ENCODE assay signal across 8 cellular contexts in the genomic region with DNA sequence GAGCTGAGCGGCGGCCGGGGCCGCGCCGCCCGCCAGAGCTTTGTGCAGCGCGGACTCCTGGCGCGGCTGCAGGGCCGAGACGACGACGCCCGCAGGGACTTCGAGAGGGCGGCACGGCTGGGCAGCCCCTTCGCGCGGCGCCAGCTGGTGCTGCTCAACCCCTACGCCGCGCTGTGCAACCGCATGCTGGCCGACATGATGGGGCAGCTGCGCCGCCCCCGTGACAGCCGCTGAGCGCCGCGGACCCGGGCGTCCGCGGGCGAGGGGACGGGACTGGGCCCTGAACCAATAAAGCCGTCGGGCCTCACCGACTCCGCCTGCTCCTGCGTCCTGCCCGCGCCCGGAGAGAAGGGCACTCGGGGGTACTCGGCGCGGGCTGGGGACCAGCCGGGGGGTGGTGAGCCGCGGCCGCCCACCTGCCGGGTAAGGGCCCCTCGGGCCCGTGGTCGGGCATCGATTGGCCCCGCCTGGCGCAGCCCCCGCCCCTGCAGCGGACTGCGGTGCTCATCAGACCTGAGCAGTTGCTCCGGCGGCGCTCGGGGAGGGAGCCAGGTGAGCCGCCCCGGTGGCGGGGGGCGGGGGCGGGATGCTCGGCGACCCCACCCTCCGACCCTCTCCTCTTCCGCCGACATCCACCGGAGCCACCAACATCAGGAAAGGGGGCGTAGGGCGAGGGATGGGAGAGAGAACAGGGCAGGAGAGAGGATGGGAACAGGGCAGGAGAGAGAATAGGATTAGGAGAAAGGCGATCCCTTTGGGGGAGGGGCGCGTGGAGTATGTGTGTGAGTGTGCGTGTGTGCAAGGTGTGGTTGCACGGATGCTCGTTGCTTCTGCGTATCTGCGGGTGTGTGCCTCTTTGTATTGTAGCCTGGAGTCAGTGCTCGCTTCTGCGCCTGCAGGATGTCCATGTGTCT. TPM values are rescaled to one million over a fixed set of nuclear protein-coding genes. Genes with fewer than 3 reads are reported as not detected.
DNase-seq lines count a peak whose midpoint lies in the region; ATAC-seq lines count a peak whose summit lies in the region.

Gene TMEM25, plus strand, starts transcription at position 510 of the 914 bp plus-strand sequence. CDS start 610 bp downstream, outside the sequence.

- DNase-seq in DMS79 treated with DMSO at 0.1 percent for 48 hours (lab: John Stamatoyannopoulos, UW) (peak; percentile 84), NCI-H146 (lab: John Stamatoyannopoulos, UW) (peak; percentile 79), left colon (peak; percentile 57 to 76), NCI-H1694 (lab: John Stamatoyannopoulos, UW) (no peak)
- DNase-seq in activated CD4-positive, alpha-beta T cell treated with anti-CD3 and anti-CD28 coated beads for 1 hour, result peak; percentile 58
- peak; percentile 45 to 75 (median 60) for DNase-seq in stimulated activated CD4-positive, alpha-beta T cell treated with anti-CD3 and anti-CD28 coated beads, Interleukin-1b, Interleukin-23, amount 100 ng/mL, for 24 hours (ENCODE audit: low read depth in 4 of 4, low spot score in 1 of 4)

- peak; percentile 82 for ATAC-seq in GM21723 (IDR thresholded peaks at IDR 0.05; ENCODE audit: unreplicated experiment)
- peak; percentile 70 for ATAC-seq in left colon

- H3K27ac ChIP-seq in cingulate gyrus (ENCODE audit: low read depth, low read length), result peak within 1 kb of the TSS; percentile 60

- intact Hi-C loops in left colon (cut with DNase I, micrococcal nuclease), result no loop called here

RNA-seq across cellular contexts. Expression of gene TMEM25, which starts in this region (rescaled TPM):
- total RNA-seq in left colon, result 1 to 10 TPM; 6.2 to 9.3 TPM
